In the genomic region with DNA sequence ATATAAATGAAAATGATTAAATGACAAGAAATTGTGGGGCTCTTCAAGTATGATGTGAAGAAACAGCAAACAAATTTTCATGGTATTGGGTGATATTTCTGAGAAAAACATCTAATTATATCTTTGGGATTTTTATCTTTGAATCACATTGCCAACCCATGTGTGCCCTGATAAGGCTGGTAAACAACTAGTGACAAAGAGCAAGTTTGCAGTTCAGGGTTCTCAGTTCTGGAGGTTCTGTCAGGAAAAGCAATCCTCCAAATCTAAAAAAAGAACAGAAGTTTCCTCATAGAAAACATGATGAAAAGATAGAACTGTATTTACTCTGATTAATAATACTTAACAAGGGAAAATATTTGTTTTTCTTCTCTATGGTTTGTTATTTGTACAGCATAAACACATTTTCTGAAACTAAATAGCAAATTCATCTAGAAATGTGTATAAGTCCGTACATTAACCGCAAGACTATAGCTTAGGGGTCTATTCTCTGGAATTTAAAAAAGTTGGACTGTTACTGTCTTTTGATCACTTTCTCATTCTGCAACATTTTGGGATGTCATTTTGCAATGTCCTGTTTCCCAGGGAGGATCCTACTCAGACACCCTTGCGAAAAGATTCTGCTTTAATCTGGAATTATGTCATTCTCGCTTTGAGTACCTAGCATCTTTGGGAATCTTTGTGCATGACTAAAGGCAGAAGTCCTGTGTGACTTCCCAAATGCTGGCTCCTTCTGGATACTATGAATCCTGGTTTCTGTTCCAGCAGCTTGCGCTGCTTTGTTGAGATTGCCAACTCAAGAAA, we compare ENCODE assay signal across 18 cellular contexts.
DNase-seq lines count a peak whose midpoint lies in the region; ATAC-seq, FAIRE-seq and TF ChIP-seq lines count a peak whose summit lies in the region.
"Had no signal": no experiment of that assay in that cellular context is flagged by ENCODE, and none has a peak within 500 bp of the region (broad histone marks: within the 10 kb centered on the region; RNA-seq: fewer than 3 reads in every experiment).

No MANE protein-coding gene starts in this region.

- no peak overlapping the region for H2BK15ac ChIP-seq in mesendoderm (replicated peaks; ENCODE audit: low read depth)

- no peaks in the 10 kb centered on the region for H3K4me1 ChIP-seq in mesendoderm (ENCODE audit: control insufficient read depth, low read depth, low read length)

- no peaks in the 10 kb centered on the region for H3K27me3 ChIP-seq in mesendoderm (ENCODE audit: insufficient read depth, low read length, poor library complexity)
- H3K27me3 ChIP-seq: sigmoid colon, SJCRH30, tibial artery had no signal

- H4K8ac ChIP-seq in mesendoderm (ENCODE audit: low read depth, low read length): peak overlapping the region; percentile 56

- H2BK120ac ChIP-seq in mesendoderm (ENCODE audit: low read depth, low read length): no peak overlapping the region

- no peak overlapping the region for H2AK5ac ChIP-seq in mesendoderm (ENCODE audit: low read length)

- FAIRE-seq in D721Med (lab: Jason Lieb, UNC) (peak; percentile 51), GM12891 (lab: Jason Lieb, UNC) (no peak)
- FAIRE-seq: H1 had no signal

- no peak overlapping the region for H3K18ac ChIP-seq in mesendoderm (ENCODE audit: low read length)

- TF ChIP-seq CTCF in D721Med (IDR thresholded peaks at IDR 0.05; ENCODE audit: insufficient read depth, missing control alignments) (no peak), fibroblast of pulmonary artery (IDR thresholded peaks at IDR 0.05; ENCODE audit: low read length, missing control alignments) (no peak)

- no peak overlapping the region for H4K5ac ChIP-seq in mesendoderm (ENCODE audit: low read length)

- no peak overlapping the region for H3K4ac ChIP-seq in mesendoderm (ENCODE audit: low read depth, low read length)

- no peak for ATAC-seq in GM19328 (IDR thresholded peaks at IDR 0.05; ENCODE audit: unreplicated experiment)
- ATAC-seq: activated CD8-positive, alpha-beta memory T cell treated with anti-CD3 and anti-CD28 coated beads, Interleukin-2, amount 10 ng/mL, durations not matched to agents 7 days and 5 days had no signal

- no peak overlapping the region for H3K4me3 ChIP-seq in fibroblast of pulmonary artery (replicated peaks; ENCODE audit: low read depth, low read length)
- no peak overlapping the region for H3K4me3 ChIP-seq in mesendoderm (ENCODE audit: low read length)
- H3K4me3 ChIP-seq: lower lobe of right lung, PC-9, sigmoid colon, SJCRH30, tibial artery had no signal

- no peak overlapping the region for H3K4me2 ChIP-seq in mesendoderm (ENCODE audit: low read length)

- no peak for DNase-seq in D721Med (ENCODE audit: insufficient read length, low spot score)
- DNase-seq in RKO (ENCODE audit: low spot score): peak; percentile 4
- DNase-seq in fibroblast of pulmonary artery (ENCODE audit: low read depth): peak; percentile 49
- DNase-seq in mesendoderm: peak; percentile 63
- DNase-seq in GM12891 (ENCODE audit: insufficient read length, low spot score): no peak
- no peak for DNase-seq in CD1c-positive myeloid dendritic cell (ENCODE audit: extremely low spot score)
- no peak for DNase-seq in dermis blood vessel endothelial cell
- DNase-seq: activated CD8-positive, alpha-beta memory T cell treated with anti-CD3 and anti-CD28 coated beads, Interleukin-2, amount 10 ng/mL, durations not matched to agents 7 days and 5 days; lower lobe of right lung; occipital lobe; sigmoid colon; stimulated activated CD4-positive, alpha-beta T cell treated with anti-CD3 and anti-CD28 coated beads, Interleukin-1b, Interleukin-23, amount 100 ng/mL, for 48 hours; stimulated activated naive CD4-positive, alpha-beta T cell treated with Interleukin-2 at 50 U/mL for 16 hours; tibial artery had no signal

- H3K27ac ChIP-seq in mesendoderm (ENCODE audit: low read depth, low read length): no peak overlapping the region
- H3K27ac ChIP-seq: lower lobe of right lung, PC-9, sigmoid colon, SJCRH30, tibial artery had no signal

- H3K9ac ChIP-seq in mesendoderm (ENCODE audit: low read length): no peak overlapping the region

- H3K79me2 ChIP-seq in mesendoderm (ENCODE audit: control insufficient read depth, insufficient read depth, low read length): no peaks in the 10 kb centered on the region

- WGBS in mesendoderm (ENCODE audit: extremely low coverage, insufficient coverage, low lambda C conversion rate): no CpG with 5 or more reads among the region's 5 CpGs

- H3K56ac ChIP-seq in mesendoderm (ENCODE audit: low read length): no peak overlapping the region

- H3K79me1 ChIP-seq in mesendoderm (ENCODE audit: low read length): no peaks in the 10 kb centered on the region

- TF ChIP-seq POLR2A in GM12891 (IDR thresholded peaks at IDR 0.05; ENCODE audit: low read depth, low read length): no peak

- H3K23ac ChIP-seq in mesendoderm (ENCODE audit: low read length): no peak overlapping the region

- no peaks in the 10 kb centered on the region for H3K36me3 ChIP-seq in mesendoderm (ENCODE audit: control insufficient read depth, insufficient read depth, low read length)
- H3K36me3 ChIP-seq: lower lobe of right lung, sigmoid colon, SJCRH30, tibial artery had no signal

- no peak overlapping the region for H2BK5ac ChIP-seq in mesendoderm (ENCODE audit: low read length)

TF ChIP-seq in GM12891, 5 proteins besides CTCF, POLR2A, EP300 and RAD21:
- TF ChIP-seq TAF1 (IDR thresholded peaks at IDR 0.05; ENCODE audit: low read depth, low read length) (no peak), SPI1 (IDR thresholded peaks at IDR 0.05; ENCODE audit: low read depth, low read length) (no peak), PAX5 (IDR thresholded peaks at IDR 0.05; ENCODE audit: insufficient read depth, low read length, severe bottlenecking) (no peak), POU2F2 (IDR thresholded peaks at IDR 0.05; ENCODE audit: low read depth, low read length) (no peak), POLR2AphosphoS5 (IDR thresholded peaks at IDR 0.05; ENCODE audit: low read depth, low read length) (no peak)

Comparison
In these comparisons a context has a peak if more than half of its experiments do, and no peak if none do; other contexts are left out.
1. DNase-seq: peak in RKO (single experiment), fibroblast of pulmonary artery (single experiment) and mesendoderm (single experiment); none in D721Med (single experiment), GM12891 (single experiment), CD1c-positive myeloid dendritic cell (single experiment) and dermis blood vessel endothelial cell (single experiment).